ENCODE assay signal across 8 cellular contexts in genomic region chr2:56184500-56184996, GRCh38. TPM values are rescaled to one million over a fixed set of nuclear protein-coding genes. Genes with fewer than 3 reads are reported as not detected.
DNase-seq lines count a peak whose midpoint lies in the region; ATAC-seq and TF ChIP-seq lines count a peak whose summit lies in the region.

No MANE protein-coding gene starts in this region.

- ATAC-seq in stimulated activated memory B cell treated with anti-CD40 and anti-IgM and Interleukin-4, amounts not matched to agents 10 μg/mL and 1 μg/mL and 100 μg/mL, for 72 hours = no peak
- ATAC-seq in GM21367 (IDR thresholded peaks at IDR 0.05; ENCODE audit: unreplicated experiment) = no peak

- peaks cover 19% of the 10 kb centered on the region; the same call in 1 of the 2 replicates for H3K36me3 Mint-ChIP-seq in HFFc6 (ENCODE audit: low read depth)
- H3K36me3 Mint-ChIP-seq in stimulated activated memory B cell treated with anti-CD40 and anti-IgM and Interleukin-4, amounts not matched to agents 10 μg/mL and 1 μg/mL and 100 μg/mL, for 72 hours = no peaks in the 10 kb centered on the region

- no peaks in the 10 kb centered on the region for H3K9me3 ChIP-seq in WERI-Rb-1 (ENCODE audit: severe bottlenecking)
- H3K9me3 ChIP-seq in iPS DF 6.9 (ENCODE audit: control insufficient read depth, insufficient read depth, low read length) = no peaks in the 10 kb centered on the region; the same call in 1 of the 2 replicates

- no peak overlapping the region for H3K27ac Mint-ChIP-seq in HFFc6
- H3K27ac Mint-ChIP-seq in stimulated activated memory B cell treated with anti-CD40 and anti-IgM and Interleukin-4, amounts not matched to agents 10 μg/mL and 1 μg/mL and 100 μg/mL, for 72 hours = no peak overlapping the region

- H3K4me3 ChIP-seq in WERI-Rb-1 (ENCODE audit: low read depth, low read length) (peak overlapping the region; percentile 48), iPS DF 6.9 (ENCODE audit: low read length) (peak overlapping the region; percentile 46)

- H3K9me3 Mint-ChIP-seq in HFFc6 = no peaks in the 10 kb centered on the region
- no peaks in the 10 kb centered on the region for H3K9me3 Mint-ChIP-seq in stimulated activated memory B cell treated with anti-CD40 and anti-IgM and Interleukin-4, amounts not matched to agents 10 μg/mL and 1 μg/mL and 100 μg/mL, for 72 hours

- H3K36me3 ChIP-seq in WERI-Rb-1 = no peaks in the 10 kb centered on the region
- no peaks in the 10 kb centered on the region for H3K36me3 ChIP-seq in iPS DF 6.9 (ENCODE audit: control insufficient read depth, insufficient read depth, low read length)

- DNase-seq in DMS53 treated with DMSO at 0.1 percent for 48 hours (lab: John Stamatoyannopoulos, UW; ENCODE audit: unreplicated experiment) (peak; percentile 25), HFFc6 (no peak), WERI-Rb-1 (peak; percentile 43), iPS DF 6.9 (ENCODE audit: low read depth, low spot score) (no peak), OCI-M2 (lab: John Stamatoyannopoulos, UW; ENCODE audit: unreplicated experiment) (no peak), pons (ENCODE audit: low spot score) (no peak)

- peak overlapping the region; percentile 97 for H3K4me3 Mint-ChIP-seq in HFFc6
- H3K4me3 Mint-ChIP-seq in stimulated activated memory B cell treated with anti-CD40 and anti-IgM and Interleukin-4, amounts not matched to agents 10 μg/mL and 1 μg/mL and 100 μg/mL, for 72 hours = peak overlapping the region; percentile 72

- H3K27ac ChIP-seq in WERI-Rb-1 = no peak overlapping the region
- H3K27ac ChIP-seq in iPS DF 6.9 (ENCODE audit: low read length) = no peak overlapping the region

- peaks cover 3% of the 10 kb centered on the region; the same call in 1 of the 2 replicates for H3K4me1 ChIP-seq in iPS DF 6.9 (ENCODE audit: control insufficient read depth, insufficient read depth, low read length)

- no CpG with 5 or more reads among the region's 64 CpGs for WGBS in iPS DF 6.9 (ENCODE audit: insufficient coverage, insufficient read length)

- H3K27me3 Mint-ChIP-seq in HFFc6 (ENCODE audit: insufficient read depth) = peaks cover 7% of the 10 kb centered on the region
- peaks cover 66% of the 10 kb centered on the region for H3K27me3 Mint-ChIP-seq in stimulated activated memory B cell treated with anti-CD40 and anti-IgM and Interleukin-4, amounts not matched to agents 10 μg/mL and 1 μg/mL and 100 μg/mL, for 72 hours

- peaks cover 66% of the 10 kb centered on the region for H3K4me1 Mint-ChIP-seq in HFFc6 (ENCODE audit: low read depth)
- H3K4me1 Mint-ChIP-seq in stimulated activated memory B cell treated with anti-CD40 and anti-IgM and Interleukin-4, amounts not matched to agents 10 μg/mL and 1 μg/mL and 100 μg/mL, for 72 hours = peaks cover 17% of the 10 kb centered on the region

- TF ChIP-seq CTCF in HFFc6 (IDR thresholded peaks at IDR 0.05) = no peak
- no peak for TF ChIP-seq CTCF in WERI-Rb-1 (IDR thresholded peaks at IDR 0.05; ENCODE audit: low read depth, low read length)

- H3K27me3 ChIP-seq in WERI-Rb-1 (ENCODE audit: insufficient read depth, low read depth, severe bottlenecking) (peaks cover 40% of the 10 kb centered on the region), iPS DF 6.9 (ENCODE audit: control insufficient read depth, insufficient read depth, low read length) (peaks cover 54% of the 10 kb centered on the region)

RNA-seq across cellular contexts. Expression of gene CCDC85A, which starts 0.8 kb away (rescaled TPM):
- 10 to 100 TPM; 25.5 to 39.3 (median 36.9) TPM for total RNA-seq in HFFc6 (2021; fragmentation: NEBNext Ultra II Directional; extraction: Animal tissue kit (Norgen Biotek cat#: 25700))

Comparison
In these comparisons a context has a peak if more than half of its experiments do, and no peak if none do; other contexts are left out.
1. DNase-seq: peak in DMS53 treated with DMSO at 0.1 percent for 48 hours (single experiment) and WERI-Rb-1 (single experiment); none in HFFc6 (single experiment), iPS DF 6.9 (single experiment), OCI-M2 (single experiment) and pons (single experiment).